ENCODE assay signal across 21 cellular contexts in genomic region chr12:57190037-57190436, GRCh38. TPM values are rescaled to one million over a fixed set of nuclear protein-coding genes. Genes with fewer than 3 reads are reported as not detected.
DNase-seq lines count a peak whose midpoint lies in the region; ATAC-seq and TF ChIP-seq lines count a peak whose summit lies in the region.
"Had no signal": no experiment of that assay in that cellular context is flagged by ENCODE, and none has a peak within 500 bp of the region (broad histone marks: within the 10 kb centered on the region; RNA-seq: fewer than 3 reads in every experiment).

No MANE protein-coding gene starts in this region.

- TF ChIP-seq CTCF in cardiac fibroblast (IDR thresholded peaks at IDR 0.05; ENCODE audit: low read depth, low read length) (no peak), left lung (IDR thresholded peaks at IDR 0.05) (no peak), esophagus muscularis mucosa (IDR thresholded peaks at IDR 0.05) (no peak), endodermal cell (conservative IDR thresholded peaks at IDR 0.05) (no peak)

- TF ChIP-seq EP300 in esophagus muscularis mucosa (IDR thresholded peaks at IDR 0.05) = no peak

- H3K4me1 ChIP-seq in left lung (peaks cover 0 to 9% of the 10 kb centered on the region in 2 donors), esophagus muscularis mucosa (peaks cover 5 to 11% (median 9%) of the 10 kb centered on the region in 4 donors), endodermal cell (ENCODE audit: control insufficient read depth, insufficient read depth, low read length) (no peaks in the 10 kb centered on the region)

- H3K4me3 Mint-ChIP-seq in endodermal cell = no peak overlapping the region
- H3K4me3 Mint-ChIP-seq: neural crest cell, type B pancreatic cell, WTC11 had no signal

- peaks cover 0 to 96% of the 10 kb centered on the region in 2 donors for H3K36me3 ChIP-seq in left lung
- H3K36me3 ChIP-seq in esophagus muscularis mucosa = peaks cover 58 to 100% (median 95%) of the 10 kb centered on the region in 4 donors
- H3K36me3 ChIP-seq in endodermal cell (ENCODE audit: control insufficient read depth, insufficient read depth, low read length) = peaks cover 47% of the 10 kb centered on the region

- H3K27ac ChIP-seq in left lung (no peak overlapping the region), esophagus muscularis mucosa (replicated peaks in 1 of 4) (no peak overlapping the region), endodermal cell (ENCODE audit: low read depth, low read length) (no peak overlapping the region)
- H3K27ac ChIP-seq: sigmoid colon had no signal

- peak; percentile 33 for DNase-seq in DMS 273 treated with DMSO at 0.1 percent for 48 hours (lab: John Stamatoyannopoulos, UW)
- peak; percentile 82 for DNase-seq in NCI-H2171 treated with DMSO at 0.1 percent for 48 hours (lab: John Stamatoyannopoulos, UW)
- DNase-seq in cardiac fibroblast (ENCODE audit: low read depth in 2 of 2) = peak; percentile 27 to 65
- peak in 1 of 2 donors; percentile 54 for DNase-seq in left lung
- DNase-seq in esophagus muscularis mucosa (ENCODE audit: extremely low spot score) = no peak
- no peak for DNase-seq in endodermal cell
- no peak for DNase-seq in SIG-M5 (lab: John Stamatoyannopoulos, UW)
- DNase-seq: activated effector memory CD4-positive, alpha-beta T cell treated with anti-CD3 and anti-CD28 coated beads, Interleukin-2, amount 50 U/mL, for 16 hours; AML-193; mammary epithelial cell; MM.1S; OCI-M1; sigmoid colon; stimulated activated CD4-positive, alpha-beta T cell treated with anti-CD3 and anti-CD28 coated beads, Interleukin-4, amount 100 ng/mL, for 1 hour had no signal

- 53% methylated on average over 4 of the region's 6 CpGs for WGBS in esophagus muscularis mucosa
- WGBS in endodermal cell (ENCODE audit: insufficient coverage in 1 of 2, insufficient read length in 1 of 2), 2 experiments = 90 to 93% methylated on average over 4 to 6 of the region's 6 CpGs

- no peak overlapping the region for H3K9ac ChIP-seq in endodermal cell (ENCODE audit: extremely low read depth, low read length, poor library complexity, severe bottlenecking)

- no peak overlapping the region for H3K27ac Mint-ChIP-seq in endodermal cell
- H3K27ac Mint-ChIP-seq: type B pancreatic cell, WTC11 had no signal

- H3K9me3 ChIP-seq in left lung (no peaks in the 10 kb centered on the region), esophagus muscularis mucosa (no peaks in the 10 kb centered on the region), endodermal cell (ENCODE audit: control insufficient read depth, low read length) (no peaks in the 10 kb centered on the region)
- H3K9me3 ChIP-seq: sigmoid colon had no signal

- H3K27me3 ChIP-seq in left lung (no peaks in the 10 kb centered on the region), esophagus muscularis mucosa (no peaks in the 10 kb centered on the region), endodermal cell (ENCODE audit: control insufficient read depth, insufficient read depth, low read length, poor library complexity, severe bottlenecking) (no peaks in the 10 kb centered on the region)
- H3K27me3 ChIP-seq: sigmoid colon had no signal

- peaks cover 70% of the 10 kb centered on the region for H3K36me3 Mint-ChIP-seq in endodermal cell (ENCODE audit: low read depth)

- no peaks in the 10 kb centered on the region for H3K4me1 Mint-ChIP-seq in endodermal cell
- H3K4me1 Mint-ChIP-seq: neural crest cell, WTC11 had no signal

- ATAC-seq in left lung (peak; percentile 72), GM18519 (IDR thresholded peaks at IDR 0.05; ENCODE audit: low FRiP score, unreplicated experiment) (no peak)
- ATAC-seq: WTC11 had no signal

- TF ChIP-seq POLR2A in esophagus muscularis mucosa (IDR thresholded peaks at IDR 0.05; ENCODE audit: low read depth) = no peak

- intact Hi-C loops in left lung (cut with DNase I) = no loop called here
- intact Hi-C loops in esophagus muscularis mucosa (cut with DNase I) = no loop called here

- H3K4me3 ChIP-seq in cardiac fibroblast (replicated peaks in 1 of 2; ENCODE audit: low read depth in 2 of 2, low read length in 2 of 2) = no peak overlapping the region
- no peak overlapping the region for H3K4me3 ChIP-seq in left lung
- no peak overlapping the region for H3K4me3 ChIP-seq in esophagus muscularis mucosa
- H3K4me3 ChIP-seq in endodermal cell (ENCODE audit: low read length) = no peak overlapping the region
- H3K4me3 ChIP-seq: sigmoid colon had no signal

- H3K9me3 Mint-ChIP-seq in endodermal cell = no peaks in the 10 kb centered on the region
- H3K9me3 Mint-ChIP-seq: type B pancreatic cell had no signal

- no peaks in the 10 kb centered on the region for H3K27me3 Mint-ChIP-seq in endodermal cell (ENCODE audit: insufficient read depth)
- H3K27me3 Mint-ChIP-seq: type B pancreatic cell had no signal

RNA-seq across cellular contexts. Expression of gene NXPH4, which starts 26.6 kb away (rescaled TPM):
- total RNA-seq in left lung (1 to 10 TPM in 1 of 2 donors, under 1 TPM in 1; 0.93 to 1.0 TPM), esophagus muscularis mucosa (not detected), endodermal cell (1 to 10 TPM in 1 of 2 donors, under 1 TPM in 1; 0.31 to 1.1 TPM)
- 7.8 TPM for polyA plus RNA-seq in endodermal cell (2013, experiment 1 of 2)
- polyA plus RNA-seq in endodermal cell (2013, experiment 2 of 2) = 6.4 TPM
- total RNA-seq: sigmoid colon had no signal

RNA-seq across cellular contexts. Expression of gene SHMT2, which starts 39.5 kb away (rescaled TPM):
- 100 to 1,000 TPM in 1 of 2 donors, 10 to 100 TPM in 1; 64.7 to 116 TPM for total RNA-seq in left lung
- 10 to 100 TPM; 22.8 to 60.4 (median 34.6) TPM for total RNA-seq in esophagus muscularis mucosa
- total RNA-seq in endodermal cell = 100 to 1,000 TPM in 1 of 2 donors, 10 to 100 TPM in 1; 76.7 to 134 TPM
- 141 TPM for polyA plus RNA-seq in endodermal cell (2013, experiment 1 of 2)
- 96.2 TPM for polyA plus RNA-seq in endodermal cell (2013, experiment 2 of 2)

RNA-seq across cellular contexts. Expression of gene LRP1-AS, which starts 42.6 kb away (rescaled TPM):
- total RNA-seq in left lung = not detected
- total RNA-seq in esophagus muscularis mucosa = not detected
- total RNA-seq in endodermal cell = not detected
- not detected for polyA plus RNA-seq in endodermal cell (2013, experiment 1 of 2)
- not detected for polyA plus RNA-seq in endodermal cell (2013, experiment 2 of 2)
- total RNA-seq: aorta, fibroblast of villous mesenchyme, HT1080, mammary epithelial cell, neural crest cell, sigmoid colon, WTC11 had no signal
- polyA plus RNA-seq: aorta, mammary epithelial cell, sigmoid colon had no signal

Comparison
In these comparisons a context has a peak if more than half of its experiments do, and no peak if none do; other contexts are left out.
1. DNase-seq: peak in DMS 273 treated with DMSO at 0.1 percent for 48 hours (single experiment), NCI-H2171 treated with DMSO at 0.1 percent for 48 hours (single experiment) and cardiac fibroblast (2 of 2); none in esophagus muscularis mucosa (single experiment), endodermal cell (single experiment) and SIG-M5 (single experiment).